Comparison of ENCODE assay signal across 19 cellular contexts in genomic region chr1:104932949-104933679, GRCh38.
A peak's percentile ranks its signal among the peaks of the same experiment; 100 is the strongest.
DNase-seq lines count a peak whose midpoint lies in the region; ATAC-seq and TF ChIP-seq lines count a peak whose summit lies in the region.
"Had no signal": no experiment of that assay in that cellular context is flagged by ENCODE, and none has a peak within 500 bp of the region (broad histone marks: within the 10 kb centered on the region; RNA-seq: fewer than 3 reads in every experiment).

No MANE protein-coding gene starts in this region.

- H3K9me2 ChIP-seq in SU-DHL-6 (replicated peaks; ENCODE audit: insufficient read depth, low read length), result no peaks in the 10 kb centered on the region

- H3K9ac ChIP-seq in BLaER1 treated with 17β-estradiol and CSF1 and Interleukin-3, amounts not matched to agents 10 nM and 100 nM, result peak overlapping the region in 3 of 11 experiments; percentile 11 to 43 (median 42); a peak in 4 of 22 replicates
- H3K9ac ChIP-seq in SU-DHL-6 (ENCODE audit: low read length), result peak overlapping the region; percentile 47

- peaks cover 5 to 52% (median 37%) of the 10 kb centered on the region in 11 experiments; a peak in 21 of 22 replicates for H3K9me3 ChIP-seq in BLaER1 treated with 17β-estradiol and CSF1 and Interleukin-3, amounts not matched to agents 10 nM and 100 nM (replicated peaks in 1 of 11)
- no peaks in the 10 kb centered on the region for H3K9me3 ChIP-seq in SU-DHL-6 (ENCODE audit: insufficient read depth, low read length)
- H3K9me3 ChIP-seq: HAP-1, prostate gland had no signal

- ATAC-seq in GM19351 (IDR thresholded peaks at IDR 0.05; ENCODE audit: unreplicated experiment) (peak; percentile 31), HG03060 (IDR thresholded peaks at IDR 0.05; ENCODE audit: low read depth, unreplicated experiment) (peak; percentile 16), foreskin keratinocyte (no peak)
- ATAC-seq: SK-N-SH treated with all-trans-retinoic acid at 6 μM for 48 hours had no signal

- peaks cover 7 to 49% (median 29%) of the 10 kb centered on the region in 10 experiments for H3K4me1 ChIP-seq in BLaER1 treated with 17β-estradiol and CSF1 and Interleukin-3, amounts not matched to agents 10 nM and 100 nM
- H3K4me1 ChIP-seq in foreskin keratinocyte, result no peaks in the 10 kb centered on the region
- H3K4me1 ChIP-seq: HAP-1, prostate gland, upper lobe of left lung had no signal

- H3K36me3 ChIP-seq in BLaER1 treated with 17β-estradiol and CSF1 and Interleukin-3, amounts not matched to agents 10 nM and 100 nM, result no peaks in the 10 kb centered on the region
- H3K36me3 ChIP-seq in SU-DHL-6 (ENCODE audit: low read length), result no peaks in the 10 kb centered on the region
- H3K36me3 ChIP-seq: HAP-1, prostate gland, upper lobe of left lung had no signal

- H3K4me2 ChIP-seq in BLaER1 treated with 17β-estradiol and CSF1 and Interleukin-3, amounts not matched to agents 10 nM and 100 nM, result peak overlapping the region in 10 of 11 experiments; percentile 51 to 89 (median 77); a peak in 20 of 22 replicates
- H3K4me2 ChIP-seq in SU-DHL-6 (ENCODE audit: low read depth, low read length, poor library complexity, severe bottlenecking), result peak overlapping the region; percentile 56

- no peaks in the 10 kb centered on the region for H3K27me3 ChIP-seq in BLaER1 treated with 17β-estradiol and CSF1 and Interleukin-3, amounts not matched to agents 10 nM and 100 nM
- H3K27me3 ChIP-seq in SU-DHL-6 (ENCODE audit: low read length), result no peaks in the 10 kb centered on the region
- no peaks in the 10 kb centered on the region for H3K27me3 ChIP-seq in foreskin keratinocyte
- H3K27me3 ChIP-seq: upper lobe of left lung had no signal

- TF ChIP-seq CTCF in SU-DHL-6 (IDR thresholded peaks at IDR 0.05; ENCODE audit: insufficient read depth, low read length, poor library complexity, severe bottlenecking), result no peak
- no peak for TF ChIP-seq CTCF in foreskin keratinocyte (conservative IDR thresholded peaks at IDR 0.05)

- H4K20me1 ChIP-seq in BLaER1 treated with 17β-estradiol and CSF1 and Interleukin-3, amounts not matched to agents 10 nM and 100 nM, result no peaks in the 10 kb centered on the region
- no peaks in the 10 kb centered on the region for H4K20me1 ChIP-seq in SU-DHL-6 (ENCODE audit: low read depth, low read length)

- no peaks in the 10 kb centered on the region for H3K79me2 ChIP-seq in SU-DHL-6 (ENCODE audit: insufficient read depth, low read length)

- peak overlapping the region; percentile 91 for H2AFZ ChIP-seq in SU-DHL-6 (ENCODE audit: low read depth, low read length, severe bottlenecking)

- H3K27ac ChIP-seq in BLaER1 treated with 17β-estradiol and CSF1 and Interleukin-3, amounts not matched to agents 10 nM and 100 nM, result peak overlapping the region in 7 of 11 experiments; percentile 9 to 74 (median 62); a peak in 12 of 22 replicates
- H3K27ac ChIP-seq in SU-DHL-6 (ENCODE audit: low read depth, low read length) (peak overlapping the region; percentile 95), foreskin keratinocyte (no peak overlapping the region)
- H3K27ac ChIP-seq: prostate gland, upper lobe of left lung had no signal

- peak overlapping the region in 3 of 10 experiments; percentile 18 to 34 (median 27); a peak in 4 of 20 replicates for H3K4me3 ChIP-seq in BLaER1 treated with 17β-estradiol and CSF1 and Interleukin-3, amounts not matched to agents 10 nM and 100 nM
- H3K4me3 ChIP-seq in SU-DHL-6 (ENCODE audit: insufficient read depth, low read length, poor library complexity, severe bottlenecking), result peak overlapping the region; percentile 39
- H3K4me3 ChIP-seq: HAP-1, lung, prostate gland, upper lobe of left lung had no signal

- peaks cover 25% of the 10 kb centered on the region for H3F3A ChIP-seq in SU-DHL-6 (ENCODE audit: insufficient read depth)

- DNase-seq in T-helper 9 cell (no peak), foreskin keratinocyte (no peak), EL (no peak), RKO (ENCODE audit: low spot score) (no peak)
- DNase-seq: activated effector memory CD4-positive, alpha-beta T cell treated with anti-CD3 and anti-CD28 coated beads, Interleukin-2, amount 50 U/mL, for 16 hours; CD4-positive, CD25-positive, alpha-beta regulatory T cell; cerebellar nuclear complex; NCI-H2029 treated with DMSO at 0.1 percent for 48 hours; NCI-H526 treated with DMSO at 0.1 percent for 48 hours; stimulated activated naive CD4-positive, alpha-beta T cell treated with Interleukin-2 at 50 U/mL for 16 hours had no signal
